Comparison of ENCODE assay signal across 8 cellular contexts in genomic region chr4:18020671-18021469, GRCh38. TPM values are rescaled to one million over a fixed set of nuclear protein-coding genes. Genes with fewer than 3 reads are reported as not detected.
DNase-seq lines count a peak whose midpoint lies in the region; ATAC-seq, FAIRE-seq and TF ChIP-seq lines count a peak whose summit lies in the region.

No MANE protein-coding gene starts in this region.

- peak; percentile 0 for ATAC-seq in HG03378 (IDR thresholded peaks at IDR 0.05; ENCODE audit: unreplicated experiment)
- ATAC-seq in HepG2 = peak; percentile 36

- H3K9ac ChIP-seq in HepG2 (ENCODE audit: insufficient read depth, low read depth, low read length) = peak overlapping the region; percentile 87

- peak overlapping the region; percentile 68 to 99 (median 93) for H3K4me3 ChIP-seq in dorsolateral prefrontal cortex
- peak overlapping the region; percentile 89 to 97 (median 93) for H3K4me3 ChIP-seq in HepG2 (replicated peaks in 1 of 3; ENCODE audit: insufficient read depth in 1 of 3, low read depth in 2 of 3, low read length in 3 of 3)

- DNase-seq in Ammon's horn (ENCODE audit: low spot score) (peak; percentile 88), GM19238 (ENCODE audit: insufficient read length, low spot score) (peak; percentile 23), NCI-H510A treated with DMSO at 0.1 percent for 48 hours (lab: John Stamatoyannopoulos, UW) (peak; percentile 46), dorsolateral prefrontal cortex (peak; percentile 53 to 79 (median 70)), HepG2 (ENCODE audit: low spot score) (peak; percentile 73)
- DNase-seq in activated CD4-positive, alpha-beta T cell treated with anti-CD3 and anti-CD28 coated beads, Interleukin-2, amount 10 ng/mL, durations not matched to agents 7 days and 5 days = peak; percentile 50
- DNase-seq in stimulated activated CD4-positive, alpha-beta T cell treated with anti-CD3 and anti-CD28 coated beads, Interleukin-4, amount 100 ng/mL, for 1 hour = peak; percentile 30

- no peak for FAIRE-seq in HepG2 (lab: Jason Lieb, UNC)

- peaks cover 23% of the 10 kb centered on the region for H3K4me1 Mint-ChIP-seq in activated CD4-positive, alpha-beta T cell treated with anti-CD3 and anti-CD28 coated beads, Interleukin-2, amount 10 ng/mL, durations not matched to agents 7 days and 5 days

- no peak overlapping the region for H2AFZ ChIP-seq in HepG2 (ENCODE audit: low read length)

- TF ChIP-seq CTCF in dorsolateral prefrontal cortex (IDR thresholded peaks at IDR 0.05 in 54 of 56, conservative IDR thresholded peaks at IDR 0.05 in 2 of 56; ENCODE audit: low read depth in 1 of 56, partially characterized antibody in 56 of 56) (peak in 35 of 56 donors; percentile 0 to 52 (median 34)), HepG2 (CRISPR knock-in tag; IDR thresholded peaks at IDR 0.05) (no peak; the same call in 1 of the 2 replicates)

- peaks cover 43% of the 10 kb centered on the region for H3K27me3 Mint-ChIP-seq in activated CD4-positive, alpha-beta T cell treated with anti-CD3 and anti-CD28 coated beads, Interleukin-2, amount 10 ng/mL, durations not matched to agents 7 days and 5 days

- no peaks in the 10 kb centered on the region for H3K9me3 ChIP-seq in HepG2 (ENCODE audit: low read length)

- intact Hi-C loops in dorsolateral prefrontal cortex (cut with DNase I) (loop anchor here (2.0 to 5.0 kb wide), 2 partner anchors 210 to 571 kb away; partner anchors contain the start of genes DCAF16 (in 1 of the 2) and NCAPG (in 1 of the 2)), HepG2 (cut with micrococcal nuclease; ENCODE audit: unreplicated experiment) (loop anchor here (1.0 kb wide), 1 partner anchor 211 kb away; the partner anchor contains the start of genes DCAF16 and NCAPG)

- H3K4me2 ChIP-seq in HepG2 (ENCODE audit: low read depth, low read length) = peak overlapping the region; percentile 79

- H3K79me2 ChIP-seq in HepG2 (ENCODE audit: insufficient read depth, low read length) = peaks cover 49% of the 10 kb centered on the region

- peak overlapping the region; percentile 96 for H3K4me3 Mint-ChIP-seq in activated CD4-positive, alpha-beta T cell treated with anti-CD3 and anti-CD28 coated beads, Interleukin-2, amount 10 ng/mL, durations not matched to agents 7 days and 5 days

- no peak for TF ChIP-seq EP300 in HepG2 (IDR thresholded peaks at IDR 0.05; ENCODE audit: low read depth in 2 of 2, low read length in 2 of 2)
- TF ChIP-seq EP300 in HepG2 (CRISPR knock-in tag; IDR thresholded peaks at IDR 0.05; ENCODE audit: borderline replicate concordance) = no peak

- H3K36me3 ChIP-seq in HepG2 (replicated peaks in 1 of 2; ENCODE audit: control insufficient read depth in 1 of 2, insufficient read depth in 2 of 2, low read length in 2 of 2) = no peaks in the 10 kb centered on the region

- peaks cover 20% of the 10 kb centered on the region for H4K20me1 ChIP-seq in HepG2 (ENCODE audit: insufficient read depth, low read length)

- in situ Hi-C loops in HepG2 (cut with HindIII; ENCODE audit: extremely low pct_ligation_motif_present, low pct_unique_long_range_greater_than_20kb) = loop anchor here (10.0 to 25.0 kb wide), 2 partner anchors 206 to 459 kb away; partner anchors contain the start of genes DCAF16 and NCAPG

- 3% methylated on average over 14 of the region's 90 CpGs for WGBS in HepG2 (ENCODE audit: low lambda C conversion rate)

- peak in 1 of 2 experiments; percentile 1; a peak in 1 of 4 replicates for TF ChIP-seq POLR2A in HepG2 (IDR thresholded peaks at IDR 0.05; ENCODE audit: insufficient read depth in 1 of 2, low read depth in 2 of 2, low read length in 2 of 2)

- POLR2A ChIA-PET in activated CD4-positive, alpha-beta T cell treated with anti-CD3 and anti-CD28 coated beads, Interleukin-2, amount 10 ng/mL, durations not matched to agents 7 days and 5 days (lab: Charles Lee) = no interaction called here
- POLR2A ChIA-PET in HepG2 (lab: Yijun Ruan, JAX) = no interaction called here

- H3K36me3 Mint-ChIP-seq in activated CD4-positive, alpha-beta T cell treated with anti-CD3 and anti-CD28 coated beads, Interleukin-2, amount 10 ng/mL, durations not matched to agents 7 days and 5 days (ENCODE audit: low read depth) = no peaks in the 10 kb centered on the region

- peak; percentile 15; the same call in 1 of the 2 replicates for TF ChIP-seq RAD21 in HepG2 (CRISPR knock-in tag; IDR thresholded peaks at IDR 0.05)

- H3K27me3 ChIP-seq in dorsolateral prefrontal cortex = no peaks in the 10 kb centered on the region
- peaks cover 0 to 15% of the 10 kb centered on the region in 2 experiments; a peak in 1 of 5 replicates for H3K27me3 ChIP-seq in HepG2 (ENCODE audit: control insufficient read depth in 1 of 2, insufficient read depth in 2 of 2, low read length in 2 of 2)

- H3K9me3 Mint-ChIP-seq in activated CD4-positive, alpha-beta T cell treated with anti-CD3 and anti-CD28 coated beads, Interleukin-2, amount 10 ng/mL, durations not matched to agents 7 days and 5 days = no peaks in the 10 kb centered on the region

- no TSS peak for BruUV-seq in HepG2 (replicated peaks; lab: Mats Ljungman, UMichigan)

- CTCF ChIA-PET in activated CD4-positive, alpha-beta T cell treated with anti-CD3 and anti-CD28 coated beads, Interleukin-2, amount 10 ng/mL, durations not matched to agents 7 days and 5 days (lab: Charles Lee) = interaction anchor here (0.5 to 1.4 kb wide), 3 partner anchors 37 to 453 kb away, joined by 3 read pairs; no protein-coding TSS in a partner anchor
- CTCF ChIA-PET in HepG2 (lab: Yijun Ruan, JAX; ENCODE audit: low intra/inter-chr PET ratio, low total read pairs) = no interaction called here

- peak overlapping the region; percentile 87 for H3K27ac Mint-ChIP-seq in activated CD4-positive, alpha-beta T cell treated with anti-CD3 and anti-CD28 coated beads, Interleukin-2, amount 10 ng/mL, durations not matched to agents 7 days and 5 days

- H3K4me1 ChIP-seq in HepG2 (ENCODE audit: insufficient read depth, low read length) = peaks cover 21% of the 10 kb centered on the region

- peak overlapping the region; percentile 66 to 98 (median 94) for H3K27ac ChIP-seq in dorsolateral prefrontal cortex
- H3K27ac ChIP-seq in HepG2 (ENCODE audit: extremely low read length, insufficient read depth, low read length) = peak overlapping the region; percentile 96

TF ChIP-seq in HepG2, 621 proteins besides CTCF, POLR2A, EP300 and RAD21 (continues in another document):
- no peak for TF ChIP-seq RBM22 (optimal IDR thresholded peaks at IDR 0.05; ENCODE audit: low read length)
- TF ChIP-seq LCORL (IDR thresholded peaks at IDR 0.05) = no peak
- TF ChIP-seq LCORL (CRISPR knock-in tag; IDR thresholded peaks at IDR 0.05) = peak; percentile 69
- no peak for TF ChIP-seq DNMT3B (CRISPR knock-in tag; conservative IDR thresholded peaks at IDR 0.05)
- no peak for TF ChIP-seq AHR (CRISPR knock-in tag; IDR thresholded peaks at IDR 0.05)
- TF ChIP-seq, protein P1, sequence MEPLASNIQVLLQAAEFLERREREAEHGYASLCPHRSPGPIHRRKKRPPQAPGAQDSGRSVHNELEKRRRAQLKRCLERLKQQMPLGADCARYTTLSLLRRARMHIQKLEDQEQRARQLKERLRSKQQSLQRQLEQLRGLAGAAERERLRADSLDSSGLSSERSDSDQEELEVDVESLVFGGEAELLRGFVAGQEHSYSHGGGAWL (CRISPR knock-in tag; IDR thresholded peaks at IDR 0.05) = no peak
- peak; percentile 81 for TF ChIP-seq ZNF777 (CRISPR knock-in tag; IDR thresholded peaks at IDR 0.05)
- peak; percentile 56; the same call in 1 of the 2 replicates for TF ChIP-seq ZMYM4 (CRISPR knock-in tag; IDR thresholded peaks at IDR 0.05)
- no peak for TF ChIP-seq SIN3B (IDR thresholded peaks at IDR 0.05; ENCODE audit: low read length)
- TF ChIP-seq, protein P2, sequence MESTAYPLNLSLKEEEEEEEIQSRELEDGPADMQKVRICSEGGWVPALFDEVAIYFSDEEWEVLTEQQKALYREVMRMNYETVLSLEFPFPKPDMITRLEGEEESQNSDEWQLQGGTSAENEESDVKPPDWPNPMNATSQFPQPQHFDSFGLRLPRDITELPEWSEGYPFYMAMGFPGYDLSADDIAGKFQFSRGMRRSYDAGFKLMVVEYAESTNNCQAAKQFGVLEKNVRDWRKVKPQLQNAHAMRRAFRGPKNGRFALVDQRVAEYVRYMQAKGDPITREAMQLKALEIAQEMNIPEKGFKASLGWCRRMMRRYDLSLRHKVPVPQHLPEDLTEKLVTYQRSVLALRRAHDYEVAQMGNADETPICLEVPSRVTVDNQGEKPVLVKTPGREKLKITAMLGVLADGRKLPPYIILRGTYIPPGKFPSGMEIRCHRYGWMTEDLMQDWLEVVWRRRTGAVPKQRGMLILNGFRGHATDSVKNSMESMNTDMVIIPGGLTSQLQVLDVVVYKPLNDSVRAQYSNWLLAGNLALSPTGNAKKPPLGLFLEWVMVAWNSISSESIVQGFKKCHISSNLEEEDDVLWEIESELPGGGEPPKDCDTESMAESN (CRISPR knock-in tag; conservative IDR thresholded peaks at IDR 0.05) = 0 out of 2 replicates have a peak, but pooled peaks have one; percentile 31

RNA-seq across cellular contexts. Expression of gene LCORL, which starts 0.7 kb away (rescaled TPM):
- 1 to 10 TPM; 8.0 to 8.4 TPM for total RNA-seq in activated CD4-positive, alpha-beta T cell treated with anti-CD3 and anti-CD28 coated beads, Interleukin-2, amount 10 ng/mL, durations not matched to agents 7 days and 5 days
- total RNA-seq in dorsolateral prefrontal cortex = 10 to 100 TPM in 118 of 120 experiments, 1 to 10 TPM in 2; 8.6 to 31.3 (median 18.1) TPM
- 14.5 and 16.5 TPM in 2 replicates for total RNA-seq in HepG2 (2016; rRNA removed; fragmentation: Illumina TruSeq; extraction: Trizol)
- total RNA-seq in HepG2 (2016; cell fraction: cytosol; rRNA removed; fragmentation: Illumina TruSeq; extraction: Trizol; ENCODE audit: low read depth) = 12.9 and 14.7 TPM in 2 replicates
- 15.7 and 17.7 TPM in 2 replicates for total RNA-seq in HepG2 (2016; cell fraction: insoluble cytoplasmic fraction; rRNA removed; fragmentation: Illumina TruSeq; extraction: Trizol)
- total RNA-seq in HepG2 (2016; cell fraction: membrane; rRNA removed; fragmentation: Illumina TruSeq; extraction: Trizol) = 6.3 and 9.2 TPM in 2 replicates
- 28.7 and 32.0 TPM in 2 replicates for total RNA-seq in HepG2 (2016; cell fraction: nucleus; rRNA removed; fragmentation: Illumina TruSeq; extraction: Trizol)
- polyA plus RNA-seq in HepG2 (2011; rRNA removed) = 3.8 and 5.3 TPM in 2 replicates
- polyA plus RNA-seq in HepG2 (2011; cell fraction: cytosol; rRNA removed) = 1.4 and 2.2 TPM in 2 replicates
- polyA plus RNA-seq in HepG2 (2011; cell fraction: nucleus; rRNA removed) = 3.8 TPM in 2 replicates
- 7.5 and 8.0 TPM in 2 replicates for polyA plus RNA-seq in HepG2 (2012)
- polyA plus RNA-seq in HepG2 (2016; cell fraction: cytosol; fragmentation: Illumina TruSeq; extraction: Trizol; ENCODE audit: low read depth) = 4.7 and 5.7 TPM in 2 replicates
- polyA plus RNA-seq in HepG2 (2016; cell fraction: insoluble cytoplasmic fraction; fragmentation: Illumina TruSeq; extraction: Trizol; ENCODE audit: low read depth) = 9.4 and 11.8 TPM in 2 replicates
- polyA plus RNA-seq in HepG2 (2016; cell fraction: membrane; fragmentation: Illumina TruSeq; extraction: Trizol; ENCODE audit: low read depth) = 4.8 and 6.3 TPM in 2 replicates
- polyA plus RNA-seq in HepG2 (2016; cell fraction: nucleus; fragmentation: Illumina TruSeq; extraction: Trizol; ENCODE audit: insufficient read depth, low read depth) = 8.6 and 9.4 TPM in 2 replicates
- 5.2 and 7.8 TPM in 2 replicates for polyA minus RNA-seq in HepG2 (2011; rRNA and poly(A)+ RNA removed; ENCODE audit: low replicate concordance)
- 5.4 and 7.4 TPM in 2 replicates for polyA minus RNA-seq in HepG2 (2011; cell fraction: cytosol; rRNA and poly(A)+ RNA removed)
- 53.7 and 60.4 TPM in 2 replicates for polyA minus RNA-seq in HepG2 (2011; cell fraction: nucleus; rRNA and poly(A)+ RNA removed)

Comparison
In these comparisons a context has a peak if more than half of its experiments do, and no peak if none do; other contexts are left out.
1. Peak in every context shown above with its lines: DNase-seq, ATAC-seq, H3K4me3 ChIP-seq and H3K27ac ChIP-seq.
2. DNase-seq: peak in every context shown above with its lines; median percentile 88 in Ammon's horn; 73 in HepG2; 70 in dorsolateral prefrontal cortex; 50 in activated CD4-positive, alpha-beta T cell treated with anti-CD3 and anti-CD28 coated beads, Interleukin-2, amount 10 ng/mL, durations not matched to agents 7 days and 5 days; 46 in NCI-H510A treated with DMSO at 0.1 percent for 48 hours; 30 in stimulated activated CD4-positive, alpha-beta T cell treated with anti-CD3 and anti-CD28 coated beads, Interleukin-4, amount 100 ng/mL, for 1 hour; 23 in GM19238.